In the genomic region with DNA sequence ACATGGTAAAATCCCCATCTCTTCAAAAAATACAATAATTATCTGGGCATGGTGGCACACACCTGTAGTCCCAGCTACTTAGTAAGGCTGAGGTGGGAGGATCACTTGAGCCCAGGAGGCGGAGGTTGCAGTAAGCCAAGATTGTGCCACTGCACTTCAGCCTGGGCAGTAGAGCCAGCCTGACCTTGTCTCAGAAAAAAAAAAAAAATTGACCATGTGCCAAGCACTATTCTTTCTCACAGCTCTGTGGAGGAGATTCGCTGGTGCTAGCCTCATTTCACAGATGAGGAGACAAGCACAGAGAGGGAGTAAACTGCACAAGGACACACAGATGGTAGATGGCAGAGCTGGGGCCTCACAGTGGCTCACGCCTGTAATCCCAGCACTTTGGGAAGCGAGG, we compare ENCODE assay signal across 16 cellular contexts.
DNase-seq lines count a peak whose midpoint lies in the region; ATAC-seq and TF ChIP-seq lines count a peak whose summit lies in the region.
"Had no signal": no experiment of that assay in that cellular context is flagged by ENCODE, and none has a peak within 500 bp of the region (broad histone marks: within the 10 kb centered on the region; RNA-seq: fewer than 3 reads in every experiment).

No MANE protein-coding gene starts in this region.

- no peak overlapping the region for H4K5ac ChIP-seq in IMR-90 (ENCODE audit: low read depth, low read length)

- no peak overlapping the region for H3K14ac ChIP-seq in IMR-90 (replicated peaks; ENCODE audit: low read depth, low read length)

- no peak overlapping the region for H3K23ac ChIP-seq in IMR-90 (ENCODE audit: low read depth, low read length)

- no peak overlapping the region for H4K8ac ChIP-seq in IMR-90 (ENCODE audit: low read depth in 2 of 2, low read length in 2 of 2)

- H3K18ac ChIP-seq in IMR-90 (ENCODE audit: low read depth, low read length) = no peak overlapping the region

- TF ChIP-seq RAD21 in IMR-90 (IDR thresholded peaks at IDR 0.05; ENCODE audit: low read length) = no peak

- H3K4me1 ChIP-seq in heart left ventricle (peaks cover 0 to 3% (median 0%) of the 10 kb centered on the region in 12 donors), left ventricle myocardium inferior (no peaks in the 10 kb centered on the region), IMR-90 (ENCODE audit: control insufficient read depth, insufficient read depth, low read length) (no peaks in the 10 kb centered on the region), adrenal gland (replicated peaks in 1 of 2) (no peaks in the 10 kb centered on the region), testis (no peaks in the 10 kb centered on the region), SJCRH30 (no peaks in the 10 kb centered on the region)
- H3K4me1 ChIP-seq: BE2C, HAP-1 had no signal

- H3K4me3 ChIP-seq in heart left ventricle (no peak overlapping the region), left ventricle myocardium inferior (no peak overlapping the region), IMR-90 (ENCODE audit: insufficient read depth, low read depth, low read length) (no peak overlapping the region), adrenal gland (no peak overlapping the region), testis (no peak overlapping the region), SJCRH30 (no peak overlapping the region)
- H3K4me3 ChIP-seq: HAP-1 had no signal

- H3K56ac ChIP-seq in IMR-90 (ENCODE audit: extremely low read depth, insufficient read depth, low read length) = no peak overlapping the region

- no peaks in the 10 kb centered on the region for H3K9me1 ChIP-seq in IMR-90 (ENCODE audit: insufficient read depth, low read length)

- no peak overlapping the region for H3K4ac ChIP-seq in IMR-90 (ENCODE audit: low read depth, low read length)

- no peak overlapping the region for H3K9ac ChIP-seq in IMR-90 (ENCODE audit: low read depth, low read length)

- no peak overlapping the region for H4K91ac ChIP-seq in IMR-90 (ENCODE audit: insufficient read depth, low read depth, low read length)

- no peak overlapping the region for H3K4me2 ChIP-seq in IMR-90 (ENCODE audit: low read depth, low read length)

- H2AFZ ChIP-seq in IMR-90 (replicated peaks; ENCODE audit: low read length, poor library complexity) = peak overlapping the region; percentile 33

- H2AK5ac ChIP-seq in IMR-90 (ENCODE audit: low read depth, low read length) = no peak overlapping the region

- H3K27ac ChIP-seq in heart left ventricle = no peak overlapping the region
- no peak overlapping the region for H3K27ac ChIP-seq in left ventricle myocardium inferior (replicated peaks)
- no peak overlapping the region for H3K27ac ChIP-seq in IMR-90 (ENCODE audit: insufficient read depth, low read length)
- H3K27ac ChIP-seq in adrenal gland = no peak overlapping the region
- peak overlapping the region; percentile 9 to 20 for H3K27ac ChIP-seq in testis
- no peak overlapping the region for H3K27ac ChIP-seq in SJCRH30

- ATAC-seq in heart left ventricle (peak in 3 of 4 donors; percentile 39 to 67 (median 57)), IMR-90 (ENCODE audit: low read depth) (no peak)
- ATAC-seq: HepG2 had no signal

- no peaks in the 10 kb centered on the region for H3K27me3 ChIP-seq in heart left ventricle
- no peaks in the 10 kb centered on the region for H3K27me3 ChIP-seq in left ventricle myocardium inferior (ENCODE audit: low read depth)
- H3K27me3 ChIP-seq in IMR-90 (ENCODE audit: control insufficient read depth, insufficient read depth, low read length) = peaks cover 3% of the 10 kb centered on the region; the same call in 1 of the 2 replicates
- H3K27me3 ChIP-seq in adrenal gland = no peaks in the 10 kb centered on the region
- H3K27me3 ChIP-seq in testis = no peaks in the 10 kb centered on the region
- no peaks in the 10 kb centered on the region for H3K27me3 ChIP-seq in SJCRH30
- H3K27me3 ChIP-seq: BE2C had no signal

- POLR2A ChIA-PET in IMR-90 (lab: Charles Lee; ENCODE audit: unreplicated experiment) = no interaction called here

- BruUV-seq in IMR-90 (replicated peaks; lab: Mats Ljungman, UMichigan) = no TSS peak

- dilution Hi-C loops in IMR-90 (cut with HindIII; ENCODE audit: low sequenced_read_pairs, unreplicated experiment) = no loop called here

- H2BK120ac ChIP-seq in IMR-90 (ENCODE audit: low read depth, low read length) = no peak overlapping the region

- intact Hi-C loops in heart left ventricle (cut with DNase I) = no loop called here
- intact Hi-C loops in left ventricle myocardium inferior (cut with micrococcal nuclease) = no loop called here
- intact Hi-C loops in IMR-90 (cut with micrococcal nuclease) = no loop called here
- intact Hi-C loops in adrenal gland (cut with DNase I) = no loop called here
- intact Hi-C loops in testis (cut with DNase I; ENCODE audit: low total_unique reads) = no loop called here

- no peaks in the 10 kb centered on the region for H4K20me1 ChIP-seq in IMR-90 (ENCODE audit: insufficient read depth, low read length)

- H3K9me3 ChIP-seq in heart left ventricle = no peaks in the 10 kb centered on the region
- H3K9me3 ChIP-seq in left ventricle myocardium inferior (replicated peaks) = no peaks in the 10 kb centered on the region
- H3K9me3 ChIP-seq in IMR-90 (ENCODE audit: control insufficient read depth, insufficient read depth, low read length) = no peaks in the 10 kb centered on the region
- no peaks in the 10 kb centered on the region for H3K9me3 ChIP-seq in adrenal gland (replicated peaks in 1 of 3)
- no peaks in the 10 kb centered on the region for H3K9me3 ChIP-seq in testis
- H3K9me3 ChIP-seq in SJCRH30 (replicated peaks) = no peaks in the 10 kb centered on the region
- H3K9me3 ChIP-seq: BE2C, HAP-1 had no signal

- WGBS in heart left ventricle, 4 donors = 76 to 79% (median 77%) methylated on average over 4 of the region's 4 CpGs
- 80% methylated on average over 1 of the region's 4 CpGs; no CpG with 5 or more reads in 1 of the 2 experiments for WGBS in IMR-90 (ENCODE audit: extremely low coverage in 2 of 2, insufficient read length in 1 of 2), 2 experiments
- WGBS in adrenal gland, 4 donors = 59 to 74% (median 67%) methylated on average over 4 of the region's 4 CpGs
- 50 to 78% methylated on average over 1 to 4 of the region's 4 CpGs for whole genome bisulfite sequencing in testis, 2 donors

- in situ Hi-C loops in IMR-90 (cut with MboI; ENCODE audit: low sequenced_read_pairs) = no loop called here

- no peaks in the 10 kb centered on the region for H3K79me1 ChIP-seq in IMR-90 (ENCODE audit: low read depth in 1 of 2, low read length in 2 of 2)

- no peak overlapping the region for H2BK5ac ChIP-seq in IMR-90 (ENCODE audit: low read depth, low read length, poor library complexity, severe bottlenecking)

- no peak for TF ChIP-seq CTCF in heart left ventricle (IDR thresholded peaks at IDR 0.05)
- TF ChIP-seq CTCF in left ventricle myocardium inferior (IDR thresholded peaks at IDR 0.05; ENCODE audit: borderline replicate concordance) = no peak
- TF ChIP-seq CTCF in IMR-90 (conservative IDR thresholded peaks at IDR 0.05; ENCODE audit: low read depth, low read length) = no peak
- no peak for TF ChIP-seq CTCF in adrenal gland (IDR thresholded peaks at IDR 0.05)
- no peak for TF ChIP-seq CTCF in testis (IDR thresholded peaks at IDR 0.05)

- H2BK15ac ChIP-seq in IMR-90 (ENCODE audit: low read depth, low read length) = no peak overlapping the region

- DNase-seq in heart left ventricle = no peak
- DNase-seq in left ventricle myocardium inferior = no peak
- DNase-seq in IMR-90 = no peak
- peak in 5 of 7 donors; percentile 21 to 47 (median 29) for DNase-seq in adrenal gland
- DNase-seq in testis = peak; percentile 69
- no peak for DNase-seq in NCI-H128 (lab: John Stamatoyannopoulos, UW; ENCODE audit: unreplicated experiment)
- no peak for DNase-seq in SJCRH30
- DNase-seq: ACHN; BE2C; C1 segment of cervical spinal cord; CD4-positive, CD25-positive, alpha-beta regulatory T cell; CD8-positive, alpha-beta memory T cell; COR-L47; DMS 273 treated with DMSO at 0.1 percent for 48 hours had no signal

- TF ChIP-seq POLR2A in heart left ventricle (IDR thresholded peaks at IDR 0.05) = no peak
- TF ChIP-seq POLR2A in IMR-90 (IDR thresholded peaks at IDR 0.05; ENCODE audit: low read depth, low read length) = no peak
- TF ChIP-seq POLR2A in adrenal gland (IDR thresholded peaks at IDR 0.05) = no peak
- no peak for TF ChIP-seq POLR2A in testis (IDR thresholded peaks at IDR 0.05)

- H3K36me3 ChIP-seq in heart left ventricle = no peaks in the 10 kb centered on the region
- no peaks in the 10 kb centered on the region for H3K36me3 ChIP-seq in left ventricle myocardium inferior
- H3K36me3 ChIP-seq in IMR-90 (ENCODE audit: control insufficient read depth, insufficient read depth, low read length) = no peaks in the 10 kb centered on the region
- no peaks in the 10 kb centered on the region for H3K36me3 ChIP-seq in adrenal gland (replicated peaks in 1 of 2)
- H3K36me3 ChIP-seq in testis (ENCODE audit: low read depth, missing control alignments) = no peaks in the 10 kb centered on the region
- H3K36me3 ChIP-seq in SJCRH30 = no peaks in the 10 kb centered on the region
- H3K36me3 ChIP-seq: BE2C, HAP-1 had no signal

- H2BK20ac ChIP-seq in IMR-90 (ENCODE audit: low read depth, low read length) = no peak overlapping the region

- CTCF ChIA-PET in IMR-90 (lab: Yijun Ruan, JAX) = interaction anchor here (0.6 kb wide), 1 partner anchor 56 kb away, joined by 7 read pairs; no protein-coding TSS in a partner anchor

- no peak overlapping the region for H2AK9ac ChIP-seq in IMR-90 (replicated peaks; ENCODE audit: low read depth, low read length, poor library complexity)

TF ChIP-seq in IMR-90, 13 proteins besides CTCF, POLR2A, EP300 and RAD21:
- no peak for TF ChIP-seq CHD1 (IDR thresholded peaks at IDR 0.05; ENCODE audit: low read depth, low read length)
- no peak for TF ChIP-seq BHLHE40 (IDR thresholded peaks at IDR 0.05; ENCODE audit: low read depth, low read length)
- TF ChIP-seq MAZ (IDR thresholded peaks at IDR 0.05; ENCODE audit: borderline replicate concordance, low read depth, low read length) = no peak
- no peak for TF ChIP-seq SMC3 (IDR thresholded peaks at IDR 0.05; ENCODE audit: low read depth, low read length)
- TF ChIP-seq NFE2L2 (IDR thresholded peaks at IDR 0.05; ENCODE audit: low read depth, low read length) = no peak
- TF ChIP-seq MXI1 (IDR thresholded peaks at IDR 0.05; ENCODE audit: borderline replicate concordance, low read depth, low read length) = no peak
- no peak for TF ChIP-seq MAFK (IDR thresholded peaks at IDR 0.05; ENCODE audit: low read depth, low read length)
- TF ChIP-seq CEBPB (IDR thresholded peaks at IDR 0.05; ENCODE audit: low read depth, low read length) = no peak
- no peak for TF ChIP-seq FOS (IDR thresholded peaks at IDR 0.05; ENCODE audit: low read depth, low read length)
- no peak for TF ChIP-seq RFX5 (IDR thresholded peaks at IDR 0.05; ENCODE audit: low read depth, low read length)

Comparison
In these comparisons a context has a peak if more than half of its experiments do, and no peak if none do; other contexts are left out.
1. DNase-seq: peak in adrenal gland (5 of 7) and testis (single experiment); none in heart left ventricle (0 of 5), left ventricle myocardium inferior (single experiment), IMR-90 (single experiment), NCI-H128 (single experiment) and SJCRH30 (0 of 2).
2. H3K27ac ChIP-seq: peak in testis (2 of 2); none in heart left ventricle (0 of 12), left ventricle myocardium inferior (single experiment), IMR-90 (single experiment), adrenal gland (0 of 5) and SJCRH30 (single experiment).